14 cellular contexts compared by ENCODE assay signal in genomic region chr14:91817566-91818325, GRCh38. TPM values are rescaled to one million over a fixed set of nuclear protein-coding genes. Genes with fewer than 3 reads are reported as not detected.
DNase-seq lines count a peak whose midpoint lies in the region; ATAC-seq, FAIRE-seq and TF ChIP-seq lines count a peak whose summit lies in the region.
"Had no signal": no experiment of that assay in that cellular context is flagged by ENCODE, and none has a peak within 500 bp of the region (broad histone marks: within the 10 kb centered on the region; RNA-seq: fewer than 3 reads in every experiment).

No MANE protein-coding gene starts in this region.

- H3K4me3 ChIP-seq in effector memory CD4-positive, alpha-beta T cell (ENCODE audit: insufficient read depth, low read depth, low read length, poor library complexity, severe bottlenecking), result no peak overlapping the region
- no peak overlapping the region for H3K4me3 ChIP-seq in kidney (ENCODE audit: low read length in 2 of 2)
- H3K4me3 ChIP-seq: lung, SJSA1 had no signal

- H3K36me3 ChIP-seq in effector memory CD4-positive, alpha-beta T cell (ENCODE audit: control insufficient read depth, insufficient read depth, low read length), result peaks cover 13% of the 10 kb centered on the region
- no peaks in the 10 kb centered on the region for H3K36me3 ChIP-seq in kidney (ENCODE audit: control insufficient read depth in 1 of 2, insufficient read depth in 2 of 2, low read length in 2 of 2)
- H3K36me3 ChIP-seq: SJSA1 had no signal

- no peak for TF ChIP-seq CTCF in kidney (IDR thresholded peaks at IDR 0.05; ENCODE audit: borderline replicate concordance, extremely low read depth, insufficient read depth)

- intact Hi-C loops in kidney (cut with DNase I), result no loop called here

- DNase-seq in GM12891 (ENCODE audit: insufficient read length, low spot score), result no peak
- peak in 1 of 3 donors; percentile 14 for DNase-seq in effector memory CD4-positive, alpha-beta T cell
- DNase-seq in kidney, result no peak
- no peak for DNase-seq in NCI-H146 treated with DMSO at 0.1 percent for 48 hours (lab: John Stamatoyannopoulos, UW; ENCODE audit: unreplicated experiment)
- DNase-seq in NCI-H1105 (lab: John Stamatoyannopoulos, UW), result no peak
- DNase-seq in dermis blood vessel endothelial cell, result no peak
- DNase-seq: cerebellar nuclear complex, NCI-H2107, retina had no signal

- H3K4me1 ChIP-seq in effector memory CD4-positive, alpha-beta T cell (ENCODE audit: control insufficient read depth, insufficient read depth, low read length, poor library complexity, severe bottlenecking), result no peaks in the 10 kb centered on the region
- no peaks in the 10 kb centered on the region for H3K4me1 ChIP-seq in kidney (ENCODE audit: control insufficient read depth in 1 of 2, insufficient read depth in 1 of 2, low read depth in 1 of 2, low read length in 2 of 2)
- H3K4me1 ChIP-seq: SJSA1 had no signal

- FAIRE-seq in GM12891 (lab: Jason Lieb, UNC) (peak; percentile 67), kidney (lab: Jason Lieb, UNC) (no peak)
- FAIRE-seq: frontal cortex had no signal

- TF ChIP-seq POLR2A in GM12891 (IDR thresholded peaks at IDR 0.05; ENCODE audit: low read depth, low read length), result no peak

- H3K9me3 ChIP-seq in effector memory CD4-positive, alpha-beta T cell (ENCODE audit: control insufficient read depth, low read length), result no peaks in the 10 kb centered on the region
- no peaks in the 10 kb centered on the region for H3K9me3 ChIP-seq in kidney (ENCODE audit: control insufficient read depth in 1 of 2, low read length in 2 of 2)
- H3K9me3 ChIP-seq: SJSA1 had no signal

- no peaks in the 10 kb centered on the region for H3K27me3 ChIP-seq in effector memory CD4-positive, alpha-beta T cell (replicated peaks; ENCODE audit: control insufficient read depth, insufficient read depth, low read length, poor library complexity, severe bottlenecking)
- H3K27me3 ChIP-seq: SJSA1 had no signal

- H3K27ac ChIP-seq in effector memory CD4-positive, alpha-beta T cell (ENCODE audit: insufficient read depth, low read length, poor library complexity, severe bottlenecking), result peak overlapping the region; percentile 26
- H3K27ac ChIP-seq in kidney (ENCODE audit: low read depth in 2 of 2, low read length in 2 of 2), result no peak overlapping the region
- H3K27ac ChIP-seq: SJSA1 had no signal

- ATAC-seq in GM19397 (IDR thresholded peaks at IDR 0.05; ENCODE audit: unreplicated experiment), result peak; percentile 60
- ATAC-seq in HG03066 (IDR thresholded peaks at IDR 0.05; ENCODE audit: low read depth, unreplicated experiment), result peak; percentile 72

- no peak overlapping the region for H3K9ac ChIP-seq in kidney (ENCODE audit: low read length in 2 of 2)

TF ChIP-seq in GM12891, 5 proteins besides CTCF, POLR2A, EP300 and RAD21:
- TF ChIP-seq TAF1 (IDR thresholded peaks at IDR 0.05; ENCODE audit: low read depth, low read length) (no peak), SPI1 (IDR thresholded peaks at IDR 0.05; ENCODE audit: low read depth, low read length) (no peak; the same call in 1 of the 2 replicates), POU2F2 (IDR thresholded peaks at IDR 0.05; ENCODE audit: low read depth, low read length) (no peak), PAX5 (IDR thresholded peaks at IDR 0.05; ENCODE audit: insufficient read depth, low read length, severe bottlenecking) (peak; percentile 68)

RNA-seq across cellular contexts. Expression of gene TC2N, which starts 49.6 kb away (rescaled TPM):
- 3.5 TPM for polyA plus RNA-seq in GM12891 (2012; ENCODE audit: low read depth, missing spikeins)
- total RNA-seq in kidney, result 39.7 TPM
- polyA plus RNA-seq in kidney (ENCODE audit: insufficient read depth, low read depth, low replicate concordance), result 5.8 TPM
- 16.8 and 24.2 TPM in 2 replicates for total RNA-seq in dermis blood vessel endothelial cell
